ENCODE assay signal across 1 cellular context in genomic region chr6:74631558-74631957, GRCh38.
TF ChIP-seq lines count a peak whose summit lies in the region.

No MANE protein-coding gene starts in this region.

TF ChIP-seq in A549, 52 proteins besides CTCF, POLR2A, EP300 and RAD21 (continued from another document):
- TF ChIP-seq NFE2L2 (conservative IDR thresholded peaks at IDR 0.05; ENCODE audit: low read length) (peak; percentile 57), E2F6 (IDR thresholded peaks at IDR 0.05; ENCODE audit: borderline replicate concordance, low read depth) (no peak), TP53 (CRISPR knock-in tag; IDR thresholded peaks at IDR 0.05) (no peak)
